ENCODE assay signal across 23 cellular contexts in the genomic region with DNA sequence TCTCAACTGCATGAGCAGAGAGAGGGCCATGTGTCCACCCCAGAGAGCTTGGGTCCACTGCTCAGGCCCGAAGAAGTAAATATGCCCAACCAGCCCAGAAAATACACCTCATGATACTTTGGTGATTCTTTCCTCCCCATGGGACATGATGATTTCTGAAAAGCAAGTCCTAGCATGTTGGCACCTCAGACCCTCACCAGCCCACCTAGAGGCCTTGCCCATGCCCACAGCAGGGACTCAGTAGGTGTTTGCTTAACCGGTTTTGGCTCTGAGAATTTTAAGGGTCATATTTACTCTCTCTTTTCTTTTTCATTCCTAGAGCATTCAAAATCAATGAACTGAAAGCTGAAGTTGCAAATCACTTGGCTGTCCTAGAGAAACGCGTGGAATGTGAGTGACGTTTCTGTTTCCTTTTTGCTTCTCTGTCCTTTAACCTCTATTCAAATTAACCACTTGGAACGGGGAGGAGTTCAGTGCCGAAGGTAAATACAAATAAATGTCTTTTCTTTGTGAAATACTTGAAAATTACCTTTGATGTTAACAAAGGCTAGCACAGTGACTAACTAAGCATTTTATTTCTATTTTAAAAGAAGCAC.
DNase-seq lines count a peak whose midpoint lies in the region; ATAC-seq, FAIRE-seq and TF ChIP-seq lines count a peak whose summit lies in the region.
"Had no signal": no experiment of that assay in that cellular context is flagged by ENCODE, and none has a peak within 500 bp of the region (broad histone marks: within the 10 kb centered on the region; RNA-seq: fewer than 3 reads in every experiment).

No MANE protein-coding gene starts in this region.

- no peak overlapping the region for H3K4me3 ChIP-seq in Caco-2 (ENCODE audit: low read depth, low read length)
- no peak overlapping the region for H3K4me3 ChIP-seq in kidney (ENCODE audit: low read length in 2 of 2)
- no peak overlapping the region for H3K4me3 ChIP-seq in osteoblast (ENCODE audit: insufficient read depth, low read length)
- no peak overlapping the region for H3K4me3 ChIP-seq in tibial nerve
- H3K4me3 ChIP-seq: colonic mucosa, SJCRH30, stomach, uterus had no signal

- no peak for TF ChIP-seq POLR2A in tibial nerve (IDR thresholded peaks at IDR 0.05)

- H3K27me3 Mint-ChIP-seq in Caco-2 (ENCODE audit: insufficient read depth, unreplicated experiment) (no peaks in the 10 kb centered on the region), WTC11 (ENCODE audit: low read depth) (no peaks in the 10 kb centered on the region)
- H3K27me3 Mint-ChIP-seq: activated CD8-positive, alpha-beta memory T cell treated with anti-CD3 and anti-CD28 coated beads, Interleukin-2, amount 10 ng/mL, durations not matched to agents 7 days and 5 days had no signal

- peak; percentile 38 for ATAC-seq in WTC11
- no peak for ATAC-seq in GM19452 (IDR thresholded peaks at IDR 0.05; ENCODE audit: unreplicated experiment)
- ATAC-seq: activated CD8-positive, alpha-beta memory T cell treated with anti-CD3 and anti-CD28 coated beads, Interleukin-2, amount 10 ng/mL, durations not matched to agents 7 days and 5 days; sciatic nerve had no signal

- H2AFZ ChIP-seq in osteoblast (ENCODE audit: low read length), result no peak overlapping the region

- 50 to 56% methylated on average over 7 of the region's 7 CpGs for WGBS in tibial nerve, 2 donors

- POLR2A ChIA-PET in Caco-2 (lab: Charles Lee), result no interaction called here
- POLR2A ChIA-PET in WTC11 (lab: Charles Lee), result no interaction called here

- peak; percentile 78 for FAIRE-seq in kidney (lab: Jason Lieb, UNC)

- no peaks in the 10 kb centered on the region for H3K36me3 ChIP-seq in Caco-2 (ENCODE audit: control insufficient read depth, insufficient read depth, low read length)
- no peaks in the 10 kb centered on the region for H3K36me3 ChIP-seq in kidney (ENCODE audit: control insufficient read depth in 1 of 2, insufficient read depth in 2 of 2, low read length in 2 of 2)
- H3K36me3 ChIP-seq in osteoblast (ENCODE audit: insufficient read depth, low read length), result no peaks in the 10 kb centered on the region
- peaks cover 0 to 46% (median 2%) of the 10 kb centered on the region in 3 donors for H3K36me3 ChIP-seq in tibial nerve
- H3K36me3 ChIP-seq: colonic mucosa, SJCRH30, uterus had no signal

- H3K36me3 Mint-ChIP-seq in Caco-2 (ENCODE audit: insufficient read depth, unreplicated experiment) (no peaks in the 10 kb centered on the region), WTC11 (peaks cover 45% of the 10 kb centered on the region)

- intact Hi-C loops in Caco-2 (cut with micrococcal nuclease; ENCODE audit: unreplicated experiment), result no loop called here
- intact Hi-C loops in kidney (cut with DNase I), result no loop called here

- H3K79me2 ChIP-seq in osteoblast (ENCODE audit: insufficient read depth, low read length), result no peaks in the 10 kb centered on the region

- H3K4me2 ChIP-seq in osteoblast (ENCODE audit: insufficient read depth, low read length), result no peak overlapping the region

- H3K9ac ChIP-seq in kidney (ENCODE audit: low read length in 2 of 2), result peak overlapping the region in 1 of 2 donors; percentile 47

- H3K4me1 Mint-ChIP-seq in Caco-2 (ENCODE audit: low read depth, unreplicated experiment) (peaks cover 20% of the 10 kb centered on the region), WTC11 (peaks cover 19% of the 10 kb centered on the region)

- H3K27me3 ChIP-seq in Caco-2 (replicated peaks; ENCODE audit: control insufficient read depth, insufficient read depth, low read length), result no peaks in the 10 kb centered on the region
- peaks cover 33% of the 10 kb centered on the region for H3K27me3 ChIP-seq in osteoblast (ENCODE audit: insufficient read depth, low read length)
- no peaks in the 10 kb centered on the region for H3K27me3 ChIP-seq in tibial nerve
- H3K27me3 ChIP-seq: colonic mucosa, SJCRH30, stomach, uterus had no signal

- H3K9me3 Mint-ChIP-seq in Caco-2 (ENCODE audit: unreplicated experiment) (no peaks in the 10 kb centered on the region), WTC11 (peaks cover 9% of the 10 kb centered on the region)

- H3K4me3 Mint-ChIP-seq in Caco-2 (ENCODE audit: unreplicated experiment), result no peak overlapping the region
- no peak overlapping the region for H3K4me3 Mint-ChIP-seq in WTC11
- H3K4me3 Mint-ChIP-seq: activated CD8-positive, alpha-beta memory T cell treated with anti-CD3 and anti-CD28 coated beads, Interleukin-2, amount 10 ng/mL, durations not matched to agents 7 days and 5 days; CD8-positive, alpha-beta memory T cell; IgD-negative memory B cell had no signal

- DNase-seq in Caco-2 (no peak), WTC11 (ENCODE audit: low spot score) (no peak), kidney (no peak), osteoblast (ENCODE audit: insufficient read length, low spot score, missing footprints) (peak; percentile 27), NCI-H82 treated with DMSO at 0.1 percent for 48 hours (lab: John Stamatoyannopoulos, UW; ENCODE audit: unreplicated experiment) (no peak), tibial nerve (ENCODE audit: low spot score in 2 of 2) (no peak), SKM-1 (lab: John Stamatoyannopoulos, UW; ENCODE audit: unreplicated experiment) (no peak)
- DNase-seq: activated CD4-positive, CD25-positive, alpha-beta regulatory T cell treated with anti-CD3 and anti-CD28 coated beads, Interleukin-2, amount 50 U/mL, for 72 hours; activated CD8-positive, alpha-beta memory T cell treated with anti-CD3 and anti-CD28 coated beads, Interleukin-2, amount 10 ng/mL, durations not matched to agents 7 days and 5 days; amniotic stem cell; CD8-positive, alpha-beta memory T cell; colonic mucosa; NCI-H2029; NCI-H524 treated with DMSO at 0.1 percent for 48 hours; OCI-M1; SJCRH30; stimulated activated CD4-positive, alpha-beta T cell treated with anti-CD3 and anti-CD28 coated beads, Interleukin-1b, Interleukin-23, amount 100 ng/mL, for 48 hours; stomach; uterus had no signal

- H3K9me3 ChIP-seq in Caco-2 (no peaks in the 10 kb centered on the region; the same call in 1 of the 2 replicates), kidney (ENCODE audit: control insufficient read depth in 1 of 2, low read length in 2 of 2) (no peaks in the 10 kb centered on the region), osteoblast (ENCODE audit: low read depth, low read length) (peaks cover 2% of the 10 kb centered on the region), tibial nerve (no peaks in the 10 kb centered on the region)
- H3K9me3 ChIP-seq: colonic mucosa, stomach, uterus had no signal

- CTCF ChIA-PET in Caco-2 (lab: Charles Lee) (no interaction called here), WTC11 (lab: Charles Lee) (no interaction called here)

- peak overlapping the region; percentile 48 for H3K27ac Mint-ChIP-seq in Caco-2 (ENCODE audit: unreplicated experiment)
- peak overlapping the region; percentile 78 for H3K27ac Mint-ChIP-seq in WTC11

- TF ChIP-seq EP300 in tibial nerve (IDR thresholded peaks at IDR 0.05), result no peak

- H4K20me1 ChIP-seq in osteoblast (ENCODE audit: insufficient read depth, low read length), result no peaks in the 10 kb centered on the region

- H3K27ac ChIP-seq in kidney (ENCODE audit: low read depth in 2 of 2, low read length in 2 of 2) (peak overlapping the region; percentile 72 to 86), osteoblast (ENCODE audit: low read depth, low read length) (no peak overlapping the region), tibial nerve (no peak overlapping the region)
- H3K27ac ChIP-seq: epithelial cell of prostate, SJCRH30, uterus had no signal

- BruUV-seq in Caco-2 (replicated peaks; lab: Mats Ljungman, UMichigan), result no TSS peak

- H3K4me1 ChIP-seq in Caco-2, result peaks cover 25% of the 10 kb centered on the region
- H3K4me1 ChIP-seq in kidney (ENCODE audit: control insufficient read depth in 1 of 2, insufficient read depth in 1 of 2, low read depth in 1 of 2, low read length in 2 of 2), result peaks cover 20 to 24% of the 10 kb centered on the region in 2 donors
- no peaks in the 10 kb centered on the region for H3K4me1 ChIP-seq in osteoblast (ENCODE audit: insufficient read depth, low read length)
- H3K4me1 ChIP-seq in tibial nerve, result peaks cover 0 to 16% (median 11%) of the 10 kb centered on the region in 4 donors
- H3K4me1 ChIP-seq: SJCRH30, uterus had no signal

- no peak for TF ChIP-seq CTCF in Caco-2 (IDR thresholded peaks at IDR 0.05; ENCODE audit: insufficient read depth in 1 of 2, low read depth in 1 of 2, low read length in 1 of 2, severe bottlenecking in 1 of 2, unreplicated experiment in 1 of 2)
- no peak for TF ChIP-seq CTCF in WTC11 (IDR thresholded peaks at IDR 0.05)
- no peak for TF ChIP-seq CTCF in kidney (IDR thresholded peaks at IDR 0.05; ENCODE audit: borderline replicate concordance, extremely low read depth, insufficient read depth)
- no peak for TF ChIP-seq CTCF in osteoblast (IDR thresholded peaks at IDR 0.05; ENCODE audit: extremely low read depth, low read depth, low read length)
- TF ChIP-seq CTCF in tibial nerve (IDR thresholded peaks at IDR 0.05), result no peak

TF ChIP-seq in WTC11, 78 proteins besides CTCF, POLR2A, EP300 and RAD21 (continues in another document):
- TF ChIP-seq TCF7 (CRISPR knock-in tag; IDR thresholded peaks at IDR 0.05; ENCODE audit: low read depth), result no peak
- TF ChIP-seq ZNF317 (CRISPR knock-in tag; IDR thresholded peaks at IDR 0.05; ENCODE audit: borderline replicate concordance, low read depth), result no peak
- no peak for TF ChIP-seq ZNF396 (CRISPR knock-in tag; IDR thresholded peaks at IDR 0.05; ENCODE audit: borderline replicate concordance)
- no peak for TF ChIP-seq NR3C1 (CRISPR knock-in tag; conservative IDR thresholded peaks at IDR 0.05; ENCODE audit: low read depth)
- no peak for TF ChIP-seq ZNF138 (CRISPR knock-in tag; conservative IDR thresholded peaks at IDR 0.05)
- TF ChIP-seq, protein P1, sequence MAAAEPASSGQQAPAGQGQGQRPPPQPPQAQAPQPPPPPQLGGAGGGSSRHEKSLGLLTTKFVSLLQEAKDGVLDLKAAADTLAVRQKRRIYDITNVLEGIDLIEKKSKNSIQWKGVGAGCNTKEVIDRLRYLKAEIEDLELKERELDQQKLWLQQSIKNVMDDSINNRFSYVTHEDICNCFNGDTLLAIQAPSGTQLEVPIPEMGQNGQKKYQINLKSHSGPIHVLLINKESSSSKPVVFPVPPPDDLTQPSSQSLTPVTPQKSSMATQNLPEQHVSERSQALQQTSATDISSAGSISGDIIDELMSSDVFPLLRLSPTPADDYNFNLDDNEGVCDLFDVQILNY (CRISPR knock-in tag; IDR thresholded peaks at IDR 0.05), result no peak
- no peak for TF ChIP-seq ZNF219 (CRISPR knock-in tag; IDR thresholded peaks at IDR 0.05; ENCODE audit: borderline replicate concordance)

Comparison
In these comparisons a context has a peak if more than half of its experiments do, and no peak if none do; other contexts are left out.
1. H3K27ac ChIP-seq: peak in kidney (2 of 2); none in osteoblast (single experiment) and tibial nerve (0 of 4).